ENCODE assay signal across 8 cellular contexts in the genomic region with DNA sequence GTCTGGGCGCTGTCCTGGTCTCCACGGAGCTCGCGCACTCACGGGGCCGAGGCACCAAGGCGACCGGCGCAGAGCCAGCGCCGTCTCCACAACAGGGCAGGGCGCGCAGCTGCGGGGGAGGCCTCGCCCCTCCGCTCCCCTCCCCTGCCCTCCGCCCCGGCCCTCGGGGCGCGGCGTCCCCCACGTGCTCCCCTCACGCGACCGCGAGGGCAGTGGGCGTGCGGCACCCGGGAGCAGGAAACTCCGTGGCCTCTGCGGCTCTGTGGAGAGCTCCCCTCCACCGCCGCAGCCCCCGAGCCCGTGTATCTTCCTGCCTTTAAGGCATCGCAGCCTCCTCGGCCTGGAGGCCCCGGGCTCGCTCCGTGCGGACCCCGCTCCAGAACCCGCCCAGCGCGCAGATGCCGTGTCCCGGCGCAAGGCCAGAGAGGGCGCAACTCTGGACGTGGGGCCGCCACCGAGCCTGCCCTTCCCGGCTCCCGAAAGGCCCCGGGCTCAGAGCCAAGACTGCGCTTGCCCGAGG. TPM values are rescaled to one million over a fixed set of nuclear protein-coding genes. Genes with fewer than 3 reads are reported as not detected.
DNase-seq lines count a peak whose midpoint lies in the region; ATAC-seq and TF ChIP-seq lines count a peak whose summit lies in the region.

No MANE protein-coding gene starts in this region.

- H3F3A ChIP-seq in OCI-LY1 (ENCODE audit: insufficient read depth, low read length) = no peaks in the 10 kb centered on the region

- WGBS in thymus = under 1% methylated on average over 58 of the region's 58 CpGs

- peak overlapping the region; percentile 60 to 79 (median 68) for H3K4me3 ChIP-seq in BLaER1 treated with 17β-estradiol and CSF1 and Interleukin-3, amounts not matched to agents 10 nM and 100 nM
- H3K4me3 ChIP-seq in OCI-LY1 (ENCODE audit: low read depth, low read length, poor library complexity, severe bottlenecking) (peak overlapping the region; percentile 73), thymus (ENCODE audit: low read length) (peak overlapping the region; percentile 69)

- H3K79me2 ChIP-seq in OCI-LY1 (ENCODE audit: insufficient read depth, low read length) = peaks cover 6% of the 10 kb centered on the region; the same call in 1 of the 2 replicates

- no peaks in the 10 kb centered on the region for H3K9me2 ChIP-seq in OCI-LY1 (ENCODE audit: low read depth, low read length)

- DNase-seq in activated effector memory CD4-positive, alpha-beta T cell treated with anti-CD3 and anti-CD28 coated beads, Interleukin-2, amount 50 U/mL, for 16 hours = peak; percentile 89
- DNase-seq in foreskin melanocyte (peak; percentile 86), nucleus accumbens (lab: John Stamatoyannopoulos, UW) (peak in 53 of 56 donors; percentile 23 to 88 (median 78))

- peak overlapping the region; percentile 83 to 93 (median 88) for H3K9ac ChIP-seq in BLaER1 treated with 17β-estradiol and CSF1 and Interleukin-3, amounts not matched to agents 10 nM and 100 nM
- H3K9ac ChIP-seq in OCI-LY1 (ENCODE audit: low read length) = peak overlapping the region; percentile 86

- H2AFZ ChIP-seq in OCI-LY1 (ENCODE audit: low read length) = no peak overlapping the region

- peaks cover 23 to 30% (median 27%) of the 10 kb centered on the region in 11 experiments for H3K36me3 ChIP-seq in BLaER1 treated with 17β-estradiol and CSF1 and Interleukin-3, amounts not matched to agents 10 nM and 100 nM
- H3K36me3 ChIP-seq in OCI-LY1 (ENCODE audit: insufficient read depth, low read length) (peaks cover 28% of the 10 kb centered on the region), thymus (ENCODE audit: control insufficient read depth, insufficient read depth) (peaks cover 11% of the 10 kb centered on the region)

- TF ChIP-seq POLR2A in GM18951 (IDR thresholded peaks at IDR 0.05; ENCODE audit: extremely low read depth, insufficient read depth, insufficient read length) = peak; percentile 53

- H3K4me2 ChIP-seq in BLaER1 treated with 17β-estradiol and CSF1 and Interleukin-3, amounts not matched to agents 10 nM and 100 nM = peak overlapping the region; percentile 90 to 98 (median 95)
- H3K4me2 ChIP-seq in OCI-LY1 (ENCODE audit: low read length) = peak overlapping the region; percentile 66

- TF ChIP-seq CTCF in OCI-LY1 (IDR thresholded peaks at IDR 0.05; ENCODE audit: low read length) = no peak; the same call in 1 of the 2 replicates

- peaks cover 0 to 3% (median 0%) of the 10 kb centered on the region in 11 experiments; a peak in 1 of 22 replicates for H3K9me3 ChIP-seq in BLaER1 treated with 17β-estradiol and CSF1 and Interleukin-3, amounts not matched to agents 10 nM and 100 nM (replicated peaks in 1 of 11)
- H3K9me3 ChIP-seq in OCI-LY1 (ENCODE audit: low read length) (no peaks in the 10 kb centered on the region), thymus (ENCODE audit: control insufficient read depth) (no peaks in the 10 kb centered on the region)

- peaks cover 30 to 76% (median 71%) of the 10 kb centered on the region in 11 experiments for H4K20me1 ChIP-seq in BLaER1 treated with 17β-estradiol and CSF1 and Interleukin-3, amounts not matched to agents 10 nM and 100 nM
- no peaks in the 10 kb centered on the region for H4K20me1 ChIP-seq in OCI-LY1 (ENCODE audit: insufficient read depth, low read length)

- peak overlapping the region; percentile 75 to 94 (median 90) for H3K27ac ChIP-seq in BLaER1 treated with 17β-estradiol and CSF1 and Interleukin-3, amounts not matched to agents 10 nM and 100 nM
- H3K27ac ChIP-seq in OCI-LY1 (ENCODE audit: low read depth, low read length, poor library complexity, severe bottlenecking) = peak overlapping the region; percentile 67
- peak overlapping the region; percentile 98 for H3K27ac ChIP-seq in thymus (ENCODE audit: low read depth)

- H3K4me1 ChIP-seq in BLaER1 treated with 17β-estradiol and CSF1 and Interleukin-3, amounts not matched to agents 10 nM and 100 nM = peaks cover 71 to 82% (median 79%) of the 10 kb centered on the region in 10 experiments
- H3K4me1 ChIP-seq in OCI-LY1 (ENCODE audit: insufficient read depth, low read length, severe bottlenecking) = peaks cover 38% of the 10 kb centered on the region
- peaks cover 28% of the 10 kb centered on the region for H3K4me1 ChIP-seq in thymus (ENCODE audit: control insufficient read depth, insufficient read depth, low read length)

- in situ Hi-C loops in GM18951 (cut with MboI; ENCODE audit: low sequenced_read_pairs, unreplicated experiment) = no loop called here

- H3K27me3 ChIP-seq in BLaER1 treated with 17β-estradiol and CSF1 and Interleukin-3, amounts not matched to agents 10 nM and 100 nM = no peaks in the 10 kb centered on the region
- H3K27me3 ChIP-seq in OCI-LY1 (ENCODE audit: insufficient read depth, low read length) (0 out of 2 replicates have a peak, but pooled peaks cover 4% of the 10 kb centered on the region), thymus (ENCODE audit: control insufficient read depth, insufficient read depth) (no peaks in the 10 kb centered on the region)

- peak; percentile 24 for ATAC-seq in HG03159 (IDR thresholded peaks at IDR 0.05; ENCODE audit: unreplicated experiment)

RNA-seq across cellular contexts. Expression of a gene that starts 0.7 kb away (rescaled TPM):
- polyA plus RNA-seq in thymus = 104 TPM

RNA-seq across cellular contexts. Expression of a gene that starts 9.7 kb away (rescaled TPM):
- polyA plus RNA-seq in thymus = 0.14 TPM

RNA-seq across cellular contexts. Expression of a gene that starts 10.7 kb away (rescaled TPM):
- 0.43 TPM for polyA plus RNA-seq in thymus

RNA-seq across cellular contexts. Expression of a gene that starts 13.1 kb away (rescaled TPM):
- polyA plus RNA-seq in thymus = 0.16 TPM

RNA-seq across cellular contexts. Expression of a gene that starts 14.7 kb away (rescaled TPM):
- 38.8 TPM for polyA plus RNA-seq in thymus

Comparison
In these comparisons a context has a peak if more than half of its experiments do, and no peak if none do; other contexts are left out.
1. Peak in every context shown above with its lines: DNase-seq, ATAC-seq, H3K4me3 ChIP-seq and H3K27ac ChIP-seq.